12 cellular contexts compared by ENCODE assay signal in the genomic region with DNA sequence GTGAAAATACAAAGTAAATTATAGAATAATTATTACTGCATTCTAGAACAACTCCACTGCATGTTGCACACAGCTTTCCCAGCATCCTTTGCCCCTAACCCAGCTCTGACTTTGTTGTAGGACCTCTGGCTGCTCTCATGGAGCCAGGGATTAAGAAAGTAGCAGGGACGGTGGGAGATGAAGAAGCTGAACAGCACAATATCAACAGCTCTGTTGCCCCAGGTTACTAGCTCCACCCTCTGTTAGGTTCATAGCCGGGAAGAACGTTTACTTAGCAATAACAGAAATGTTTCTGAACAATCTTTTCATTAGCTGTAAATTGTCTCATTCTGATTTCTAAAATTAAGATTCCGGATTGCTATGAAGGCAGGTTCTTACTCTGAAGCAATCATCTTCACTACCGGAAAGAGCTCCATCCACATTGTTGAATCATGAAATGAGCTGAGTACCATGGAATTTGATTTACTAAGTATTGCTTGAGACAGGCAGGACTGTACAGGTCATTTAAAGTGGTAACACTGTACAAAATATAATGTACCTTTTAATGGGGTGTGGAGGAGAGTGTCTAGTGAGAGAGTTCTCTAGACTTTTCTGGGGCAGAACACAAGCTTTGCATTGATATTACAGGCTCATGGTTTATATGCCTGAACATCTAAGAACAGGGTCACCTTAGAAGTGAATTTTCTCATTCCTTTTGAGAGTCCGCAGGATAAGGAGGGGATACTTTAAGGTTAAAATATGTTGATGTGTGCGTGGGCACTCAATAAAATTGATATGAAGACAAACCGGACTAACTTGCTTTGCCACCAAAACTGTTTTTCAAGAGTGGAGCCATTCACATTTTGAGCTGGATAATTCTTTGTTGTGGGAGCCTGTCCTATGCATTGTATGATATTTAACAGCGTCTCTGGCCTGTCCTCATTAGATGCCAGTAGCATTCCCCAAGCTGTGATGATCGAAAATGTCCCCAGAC. TPM values are rescaled to one million over a fixed set of nuclear protein-coding genes. Genes with fewer than 3 reads are reported as not detected.
A peak's percentile ranks its signal among the peaks of the same experiment; 100 is the strongest.
DNase-seq lines count a peak whose midpoint lies in the region; ATAC-seq and TF ChIP-seq lines count a peak whose summit lies in the region.
"Had no signal": no experiment of that assay in that cellular context is flagged by ENCODE, and none has a peak within 500 bp of the region (broad histone marks: within the 10 kb centered on the region; RNA-seq: fewer than 3 reads in every experiment).

No MANE protein-coding gene starts in this region.

- TF ChIP-seq CTCF in kidney epithelial cell (IDR thresholded peaks at IDR 0.05; ENCODE audit: insufficient read depth, low read length, poor library complexity, severe bottlenecking): no peak
- TF ChIP-seq CTCF in upper lobe of right lung (IDR thresholded peaks at IDR 0.05): no peak
- TF ChIP-seq CTCF in tibial artery (IDR thresholded peaks at IDR 0.05): no peak

- H3K27me3 ChIP-seq in adipocyte (replicated peaks; ENCODE audit: control insufficient read depth, insufficient read depth, low read length) (peaks cover 3% of the 10 kb centered on the region), kidney epithelial cell (ENCODE audit: control insufficient read depth, insufficient read depth, low read length) (no peaks in the 10 kb centered on the region), upper lobe of right lung (no peaks in the 10 kb centered on the region), tibial artery (peaks cover 0 to 7% of the 10 kb centered on the region in 2 donors)

- ATAC-seq in upper lobe of right lung: peak; percentile 85

- H3K36me3 ChIP-seq in adipocyte (ENCODE audit: control insufficient read depth, insufficient read depth, low read length, severe bottlenecking) (no peaks in the 10 kb centered on the region), kidney epithelial cell (ENCODE audit: control insufficient read depth, insufficient read depth, low read length) (no peaks in the 10 kb centered on the region), upper lobe of right lung (no peaks in the 10 kb centered on the region), tibial artery (no peaks in the 10 kb centered on the region)

- H3K4me1 ChIP-seq in adipocyte (ENCODE audit: control insufficient read depth, insufficient read depth, low read length): peaks cover 4% of the 10 kb centered on the region
- no peaks in the 10 kb centered on the region for H3K4me1 ChIP-seq in upper lobe of right lung
- no peaks in the 10 kb centered on the region for H3K4me1 ChIP-seq in tibial artery

- DNase-seq in DMS79 treated with DMSO at 0.1 percent for 48 hours (lab: John Stamatoyannopoulos, UW): peak; percentile 8
- no peak for DNase-seq in DMS79 (lab: John Stamatoyannopoulos, UW)
- peak; percentile 43 for DNase-seq in adipocyte (ENCODE audit: low read depth)
- DNase-seq in kidney epithelial cell (ENCODE audit: low read depth): peak; percentile 12
- DNase-seq in upper lobe of right lung: no peak
- no peak for DNase-seq in stimulated activated CD4-positive, alpha-beta T cell treated with anti-CD3 and anti-CD28 coated beads, Interleukin-4, amount 100 ng/mL, for 24 hours
- no peak for DNase-seq in DMS114 treated with DMSO at 0.1 percent for 48 hours (lab: John Stamatoyannopoulos, UW; ENCODE audit: unreplicated experiment)
- DNase-seq in tibial artery: no peak
- DNase-seq: activated CD4-positive, alpha-beta T cell treated with anti-CD3 and anti-CD28 coated beads for 1 hour; activated gamma-delta T cell; dermis blood vessel endothelial cell; NCI-H187 treated with DMSO at 0.1 percent for 48 hours had no signal

- H3K4me3 ChIP-seq in adipocyte (ENCODE audit: low read length) (no peak overlapping the region), kidney epithelial cell (ENCODE audit: low read depth, low read length) (no peak overlapping the region), upper lobe of right lung (no peak overlapping the region), tibial artery (no peak overlapping the region)

- H3K27ac ChIP-seq in upper lobe of right lung (no peak overlapping the region), tibial artery (no peak overlapping the region)

- no peak overlapping the region for H3K9ac ChIP-seq in adipocyte (ENCODE audit: low read length)

- H3K9me3 ChIP-seq in adipocyte (ENCODE audit: control insufficient read depth, low read length): no peaks in the 10 kb centered on the region
- no peaks in the 10 kb centered on the region for H3K9me3 ChIP-seq in upper lobe of right lung
- H3K9me3 ChIP-seq in tibial artery: no peaks in the 10 kb centered on the region

- intact Hi-C loops in upper lobe of right lung (cut with DNase I) (no loop called here), tibial artery (cut with DNase I; ENCODE audit: low total_unique reads) (no loop called here)

RNA-seq across cellular contexts. Expression of gene RAB18, which starts 20.8 kb away (rescaled TPM):
- 45.9 and 46.8 TPM in 2 replicates for total RNA-seq in kidney epithelial cell
- total RNA-seq in upper lobe of right lung: 89.2 TPM

Comparison
In these comparisons a context has a peak if more than half of its experiments do, and no peak if none do; other contexts are left out.
1. DNase-seq: peak in DMS79 treated with DMSO at 0.1 percent for 48 hours (single experiment), adipocyte (single experiment) and kidney epithelial cell (single experiment); none in DMS79 (single experiment), upper lobe of right lung (single experiment), stimulated activated CD4-positive, alpha-beta T cell treated with anti-CD3 and anti-CD28 coated beads, Interleukin-4, amount 100 ng/mL, for 24 hours (single experiment), DMS114 treated with DMSO at 0.1 percent for 48 hours (single experiment) and tibial artery (0 of 2).